1 cellular context compared by ENCODE assay signal in genomic region chr11:107928046-107928766, GRCh38.
TF ChIP-seq lines count a peak whose summit lies in the region.

Gene RAB39A (plus strand): TSS chr11:107928448. CDS start chr11:107928569, 121 bp downstream.

TF ChIP-seq in A549, 52 proteins besides CTCF, POLR2A, EP300 and RAD21 (continued from another document):
- TF ChIP-seq REST (IDR thresholded peaks at IDR 0.05) (peak; percentile 84), MAZ (IDR thresholded peaks at IDR 0.05; ENCODE audit: borderline replicate concordance, low read depth, low read length) (no peak), HOXB13 (CRISPR knock-in tag; IDR thresholded peaks at IDR 0.05; ENCODE audit: low read depth) (no peak), MAX (IDR thresholded peaks at IDR 0.05) (peak; percentile 52; the same call in 1 of the 2 replicates), EHF (CRISPR knock-in tag; IDR thresholded peaks at IDR 0.05) (no peak), ZNF302 (CRISPR knock-in tag; IDR thresholded peaks at IDR 0.05) (no peak), BHLHE40 (IDR thresholded peaks at IDR 0.05; ENCODE audit: low read depth, low read length) (no peak), JUN (IDR thresholded peaks at IDR 0.05) (no peak), NPAS2 (CRISPR knock-in tag; IDR thresholded peaks at IDR 0.05; ENCODE audit: borderline replicate concordance) (no peak), CEBPB (IDR thresholded peaks at IDR 0.05) (no peak), JUNB (IDR thresholded peaks at IDR 0.05) (no peak), PBX3 (IDR thresholded peaks at IDR 0.05) (peak; percentile 95), ZFP36 (IDR thresholded peaks at IDR 0.05; ENCODE audit: borderline replicate concordance, partially characterized antibody) (no peak), KDM1A (IDR thresholded peaks at IDR 0.05; ENCODE audit: low read depth) (no peak), RFX5 (IDR thresholded peaks at IDR 0.05) (no peak), HEYL (CRISPR knock-in tag; IDR thresholded peaks at IDR 0.05) (no peak), EHMT2 (IDR thresholded peaks at IDR 0.05; ENCODE audit: low read depth) (no peak; the same call in 1 of the 2 replicates), NFE2L2 (conservative IDR thresholded peaks at IDR 0.05; ENCODE audit: low read length) (no peak), CBX8 (IDR thresholded peaks at IDR 0.05) (no peak)
